In genomic region chr1:211800925-211801607, GRCh38 we compare ENCODE assay signal across 20 cellular contexts. TPM values are rescaled to one million over a fixed set of nuclear protein-coding genes. Genes with fewer than 3 reads are reported as not detected.
DNase-seq lines count a peak whose midpoint lies in the region; ATAC-seq, FAIRE-seq and TF ChIP-seq lines count a peak whose summit lies in the region.
"Had no signal": no experiment of that assay in that cellular context is flagged by ENCODE, and none has a peak within 500 bp of the region (broad histone marks: within the 10 kb centered on the region; RNA-seq: fewer than 3 reads in every experiment).

No MANE protein-coding gene starts in this region.

- no peak overlapping the region for H3K4me3 Mint-ChIP-seq in nephron progenitor cell
- no peak overlapping the region for H3K4me3 Mint-ChIP-seq in progenitor cell of endocrine pancreas (ENCODE audit: low read depth)
- H3K4me3 Mint-ChIP-seq: CD4-positive, alpha-beta memory T cell had no signal

- peak overlapping the region; percentile 26 for H3K4me2 ChIP-seq in K562 (ENCODE audit: insufficient read depth, low read length)

- H3K9me3 ChIP-seq in HEK293 (ENCODE audit: control insufficient read depth, insufficient read depth, low read depth, low read length): no peaks in the 10 kb centered on the region
- peaks cover 6% of the 10 kb centered on the region; the same call in 1 of the 2 replicates for H3K9me3 ChIP-seq in K562 (replicated peaks; ENCODE audit: control insufficient read depth, insufficient read depth, low read depth, low read length)

- peaks cover 51% of the 10 kb centered on the region for H3K36me3 Mint-ChIP-seq in nephron progenitor cell (ENCODE audit: low read depth)
- peaks cover 40% of the 10 kb centered on the region for H3K36me3 Mint-ChIP-seq in progenitor cell of endocrine pancreas (ENCODE audit: insufficient read depth)

- H3K27me3 Mint-ChIP-seq in nephron progenitor cell (ENCODE audit: low read depth, poor library complexity): no peaks in the 10 kb centered on the region
- no peaks in the 10 kb centered on the region for H3K27me3 Mint-ChIP-seq in progenitor cell of endocrine pancreas
- H3K27me3 Mint-ChIP-seq: CD4-positive, alpha-beta memory T cell had no signal

- H3K27me3 ChIP-seq in K562 (ENCODE audit: control insufficient read depth in 2 of 2, insufficient read depth in 2 of 2, low read length in 2 of 2): no peaks in the 10 kb centered on the region

- peak; percentile 71 for FAIRE-seq in K562 (lab: Jason Lieb, UNC)
- FAIRE-seq: GM12891, GM18507, H1 had no signal

- H3K27ac ChIP-seq in HEK293 (ENCODE audit: extremely low read depth, low read depth, low read length): no peak overlapping the region
- peak overlapping the region; percentile 40; the same call in 1 of the 3 replicates for H3K27ac ChIP-seq in K562 (ENCODE audit: extremely low read depth, low read depth, low read length)
- H3K27ac ChIP-seq: GM23248 had no signal

- in situ Hi-C loops in K562 (cut with MboI): no loop called here

- DNase-seq in K562 (ENCODE audit: extremely low read depth in 1 of 4, low spot score in 3 of 4): peak in 3 of 4 experiments; percentile 20 to 58 (median 23)
- DNase-seq in nephron progenitor cell: no peak
- DNase-seq in progenitor cell of endocrine pancreas (ENCODE audit: low spot score, unreplicated experiment): no peak
- DNase-seq in cardiac septum (ENCODE audit: low spot score): no peak
- DNase-seq: C1 segment of cervical spinal cord; Calu3; CD4-positive, alpha-beta memory T cell; COR-L47; DMS53; DMS79 treated with DMSO at 0.1 percent for 48 hours; GF-D8; GM23248; H7; HCEC 1CT had no signal

- TF ChIP-seq RAD21 in K562 (CRISPR knock-in tag; conservative IDR thresholded peaks at IDR 0.05 in 1 of 2, IDR thresholded peaks at IDR 0.05 in 1 of 2): no peak

- TF ChIP-seq EP300 in K562 (IDR thresholded peaks at IDR 0.05; ENCODE audit: low read length): no peak

- H3K4me1 ChIP-seq in HEK293 (ENCODE audit: control insufficient read depth, insufficient read depth, low read length) (no peaks in the 10 kb centered on the region), K562 (replicated peaks in 1 of 2; ENCODE audit: control insufficient read depth in 2 of 2, insufficient read depth in 2 of 2, low read length in 2 of 2) (peaks cover 0 to 8% of the 10 kb centered on the region in 2 experiments; a peak in 1 of 5 replicates)

- TF ChIP-seq POLR2A in K562 (conservative IDR thresholded peaks at IDR 0.05): no peak

- H3K4me3 ChIP-seq in HEK293 (ENCODE audit: low read depth, low read length): no peak overlapping the region
- H3K4me3 ChIP-seq in K562: no peak overlapping the region
- H3K4me3 ChIP-seq: GM23248 had no signal

- H4K20me1 ChIP-seq in K562 (replicated peaks; ENCODE audit: control insufficient read depth, insufficient read depth, low read length): no peaks in the 10 kb centered on the region

- no peaks in the 10 kb centered on the region for H3K4me1 Mint-ChIP-seq in nephron progenitor cell
- H3K4me1 Mint-ChIP-seq in progenitor cell of endocrine pancreas (ENCODE audit: low read depth): peaks cover 8% of the 10 kb centered on the region

- POLR2A ChIA-PET in HEK293 (lab: Yijun Ruan, JAX) (no interaction called here), K562 (lab: Yijun Ruan, JAX) (interaction anchor here (0.8 kb wide), 1 partner anchor 28 kb away, joined by 3 read pairs; no protein-coding TSS in a partner anchor)

- no TSS peak for BruUV-seq in K562 (replicated peaks; lab: Mats Ljungman, UMichigan)

- H3K79me2 ChIP-seq in K562 (ENCODE audit: control insufficient read depth, insufficient read depth, low read length): no peaks in the 10 kb centered on the region; the same call in 2 of the 3 replicates

- no peak for TF ChIP-seq CTCF in HEK293 (tag by site-specific recombination; IDR thresholded peaks at IDR 0.05)
- no peak for TF ChIP-seq CTCF in K562 (IDR thresholded peaks at IDR 0.05 in 2 of 3, conservative IDR thresholded peaks at IDR 0.05 in 1 of 3; ENCODE audit: insufficient read depth in 2 of 3, low read depth in 1 of 3, low read length in 3 of 3)
- TF ChIP-seq CTCF in nephron progenitor cell (IDR thresholded peaks at IDR 0.05): no peak
- no peak for TF ChIP-seq CTCF in progenitor cell of endocrine pancreas (IDR thresholded peaks at IDR 0.05; ENCODE audit: unreplicated experiment)

- intact Hi-C loops in K562 (cut with micrococcal nuclease): no loop called here
- intact Hi-C loops in cardiac septum (cut with DNase I): no loop called here

- WGBS in K562 (ENCODE audit: insufficient coverage, low coverage, missing lambda C conversion rate): 17% methylated on average over 3 of the region's 3 CpGs

- H3K36me3 ChIP-seq in HEK293 (ENCODE audit: control insufficient read depth in 2 of 2, insufficient read depth in 1 of 2, low read length in 2 of 2): peaks cover 10 to 13% of the 10 kb centered on the region in 2 experiments
- peaks cover 5% of the 10 kb centered on the region; the same call in 1 of the 3 replicates for H3K36me3 ChIP-seq in K562 (ENCODE audit: control insufficient read depth, insufficient read depth, low read length)

- peak overlapping the region; percentile 13 for H3K27ac Mint-ChIP-seq in nephron progenitor cell
- peak overlapping the region; percentile 39 for H3K27ac Mint-ChIP-seq in progenitor cell of endocrine pancreas
- H3K27ac Mint-ChIP-seq: CD4-positive, alpha-beta memory T cell had no signal

- H3K9me1 ChIP-seq in K562 (ENCODE audit: control insufficient read depth, insufficient read depth, low read length): no peaks in the 10 kb centered on the region

- H3K9me3 Mint-ChIP-seq in nephron progenitor cell: peaks cover 38% of the 10 kb centered on the region
- H3K9me3 Mint-ChIP-seq in progenitor cell of endocrine pancreas (ENCODE audit: low read depth): peaks cover 28% of the 10 kb centered on the region

- peak; percentile 71 for ATAC-seq in K562
- ATAC-seq in HG02763 (IDR thresholded peaks at IDR 0.05; ENCODE audit: unreplicated experiment): no peak
- ATAC-seq in HG02840 (IDR thresholded peaks at IDR 0.05; ENCODE audit: low FRiP score, unreplicated experiment): no peak

- H2AFZ ChIP-seq in K562 (ENCODE audit: low read depth, low read length): no peak overlapping the region
- H2AFZ ChIP-seq: GM23248 had no signal

- CTCF ChIA-PET in HEK293 (lab: Yijun Ruan, JAX) (interaction anchor here (0.5 kb wide), 1 partner anchor 667 kb away, joined by 3 read pairs; no protein-coding TSS in a partner anchor), K562 (lab: Yijun Ruan, JAX; ENCODE audit: low intra/inter-chr PET ratio) (no interaction called here)

- no peak overlapping the region for H3K9ac ChIP-seq in K562 (ENCODE audit: insufficient read depth in 1 of 2, low read depth in 2 of 2, low read length in 2 of 2)
- H3K9ac ChIP-seq: GM23248 had no signal

TF ChIP-seq in HEK293, 187 proteins besides CTCF, POLR2A, EP300 and RAD21:
- TF ChIP-seq ZNF292 (tag by site-specific recombination; IDR thresholded peaks at IDR 0.05; ENCODE audit: borderline replicate concordance, low read depth) (no peak), ZNF211 (tag by site-specific recombination; IDR thresholded peaks at IDR 0.05; ENCODE audit: low read depth) (peak; percentile 91)

TF ChIP-seq in K562, 482 proteins besides CTCF, POLR2A, EP300 and RAD21 (continues in another document):
- TF ChIP-seq ZFP36 (IDR thresholded peaks at IDR 0.05; ENCODE audit: low read depth, low read length, partially characterized antibody) (no peak), PBX2 (CRISPR knock-in tag; IDR thresholded peaks at IDR 0.05; ENCODE audit: low read depth) (no peak), PBX2 (tag; conservative IDR thresholded peaks at IDR 0.05; ENCODE audit: low read depth) (0 out of 2 replicates have a peak, but pooled peaks have one; percentile 8), SOX6 (IDR thresholded peaks at IDR 0.05) (peak; percentile 36; the same call in 1 of the 2 replicates), NFIC (IDR thresholded peaks at IDR 0.05) (peak; percentile 56)

RNA-seq across cellular contexts. Expression of gene LPGAT1, which starts 29.5 kb away (rescaled TPM):
- 15.4 and 34.1 TPM in 2 replicates for total RNA-seq in K562 (2011; cell fraction: chromatin; rRNA removed; ENCODE audit: low replicate concordance)
- 7.3 and 17.6 TPM in 2 replicates for total RNA-seq in K562 (2011; cell fraction: nucleolus; rRNA removed)
- 27.4 and 42.4 TPM in 2 replicates for total RNA-seq in K562 (2011; cell fraction: nucleoplasm; rRNA removed)
- total RNA-seq in K562 (2014; rRNA removed) (16.8 and 31.1 TPM in 2 replicates), K562 (2014; rRNA removed; fragmentation: Illumina TruSeq; extraction: Trizol) (25.7 and 29.2 TPM in 2 replicates), K562 (2015; rRNA removed; fragmentation: Illumina TruSeq; extraction: Trizol) (16.2 and 17.5 TPM in 2 replicates), K562 (2021) (30.5 and 31.4 TPM in 2 replicates), progenitor cell of endocrine pancreas (58.9 and 59.5 TPM in 2 replicates), cardiac septum (43.4 TPM)
- polyA plus RNA-seq in K562 (2011; rRNA removed) (10.8 and 13.0 TPM in 2 replicates), K562 (2014; fragmentation: Illumina TruSeq; extraction: Trizol) (12.8 and 13.9 TPM in 2 replicates), K562 (2014; fragmentation: Nextera tagmentation; extraction: Ambion mirVana) (1 to 10 TPM; 5.7 to 6.7 TPM), K562 (2014; rRNA removed) (10.3 and 16.3 TPM in 2 replicates)
- 5.5 and 8.1 TPM in 2 replicates for polyA plus RNA-seq in K562 (2011; cell fraction: cytosol; rRNA removed)
- 5.7 and 6.9 TPM in 2 replicates for polyA plus RNA-seq in K562 (2011; cell fraction: nucleus; rRNA removed)
- 6.4 and 8.6 TPM in 2 replicates for polyA plus RNA-seq in K562 (2012)
- polyA minus RNA-seq in K562 (2011; rRNA and poly(A)+ RNA removed): 27.4 and 36.2 TPM in 2 replicates
- polyA minus RNA-seq in K562 (2011; cell fraction: cytosol; rRNA and poly(A)+ RNA removed): 15.5 and 22.9 TPM in 2 replicates
- polyA minus RNA-seq in K562 (2011; cell fraction: nucleus; rRNA and poly(A)+ RNA removed): 12.3 and 16.3 TPM in 2 replicates

Comparison
In these comparisons a context has a peak if more than half of its experiments do, and no peak if none do; other contexts are left out.
1. DNase-seq: peak in K562 (3 of 4); none in nephron progenitor cell (single experiment), progenitor cell of endocrine pancreas (single experiment) and cardiac septum (single experiment).
2. Of the 44 proteins assayed by ChIP-seq in both K562 and HEK293: peak only in K562: KLF16; only in HEK293: none; in both: none; in neither: 42; mixed calls (peak in some experiments, not most) for 1.